Comparison of ENCODE assay signal across 8 cellular contexts in the genomic region with DNA sequence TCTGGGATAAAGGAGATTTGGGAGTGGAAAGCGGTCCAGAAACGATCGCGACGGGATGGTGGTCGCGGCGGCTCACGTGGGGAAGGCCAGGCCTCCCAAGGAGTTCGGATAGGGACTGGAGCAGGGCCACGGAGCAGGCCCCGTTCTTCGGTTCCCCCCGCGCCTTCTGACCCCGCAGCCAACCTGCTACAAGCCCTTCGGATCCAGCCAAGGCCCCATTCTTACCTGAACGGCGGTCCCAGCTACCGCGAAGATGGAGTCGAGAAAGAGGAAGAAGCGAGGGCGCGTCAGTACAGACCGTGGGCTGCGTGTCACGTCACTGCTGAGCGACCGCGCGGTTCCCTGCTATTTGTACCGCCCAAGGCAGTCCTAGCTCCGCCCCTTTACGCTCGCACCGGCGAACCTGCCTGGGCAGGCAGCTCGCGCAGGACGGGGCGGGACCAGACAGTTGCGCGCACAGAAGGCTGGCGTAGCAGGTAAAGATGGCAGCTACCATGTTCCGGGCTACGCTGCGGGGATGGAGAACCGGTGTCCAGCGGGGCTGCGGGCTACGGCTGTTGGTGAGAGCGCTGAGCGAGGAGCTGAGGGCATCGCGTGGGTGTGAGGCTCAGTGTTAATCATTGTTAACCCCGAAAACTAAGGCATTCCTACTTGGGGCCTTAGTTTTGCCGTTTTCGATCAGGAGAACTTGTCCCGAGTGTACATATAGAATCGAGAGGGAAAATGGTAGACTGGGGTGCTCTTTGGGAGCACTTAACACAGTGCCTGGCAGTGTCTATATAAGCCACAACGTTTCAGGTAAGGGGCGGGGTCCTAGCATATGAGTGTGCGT. TPM values are rescaled to one million over a fixed set of nuclear protein-coding genes. Genes with fewer than 3 reads are reported as not detected.
DNase-seq lines count a peak whose midpoint lies in the region; ATAC-seq and TF ChIP-seq lines count a peak whose summit lies in the region.

Gene FAU, minus strand, starts transcription at position 270 of the 832 bp plus-strand sequence. CDS start 321 bp downstream, outside the sequence.
Gene MRPL49, plus strand, starts transcription at position 457 of the 832 bp plus-strand sequence. Its CDS starts 26 bp downstream, at position 483.

- DNase-seq in NCI-H1417 (lab: John Stamatoyannopoulos, UW) (peak; percentile 98 to 99 (median 98)), SW 1271 (lab: John Stamatoyannopoulos, UW) (peak; percentile 86 to 96), Right ventricle myocardium inferior (ENCODE audit: missing footprints) (peak; percentile 100), tibial nerve (ENCODE audit: low spot score in 2 of 2) (peak; percentile 95)
- DNase-seq in activated naive CD8-positive, alpha-beta T cell treated with anti-CD3 and anti-CD28 coated beads, Interleukin-2, amount 50 U/mL, for 16 hours (ENCODE audit: low read depth, low spot score): peak; percentile 99

- TF ChIP-seq POLR2A in GM10847 (IDR thresholded peaks at IDR 0.05; ENCODE audit: extremely low read depth, insufficient read length): peak; percentile 84
- peak; percentile 61 to 92 for TF ChIP-seq POLR2A in tibial nerve (IDR thresholded peaks at IDR 0.05)

- intact Hi-C loops in Right ventricle myocardium inferior (cut with DNase I): no loop called here

- peak; percentile 72 for ATAC-seq in HG02678 (IDR thresholded peaks at IDR 0.05; ENCODE audit: unreplicated experiment)
- peak; percentile 93 for ATAC-seq in Right ventricle myocardium inferior

- no peak for TF ChIP-seq CTCF in parathyroid adenoma (IDR thresholded peaks at IDR 0.05)
- TF ChIP-seq CTCF in tibial nerve (IDR thresholded peaks at IDR 0.05): peak in 1 of 5 experiments; percentile 27

- no peaks in the 10 kb centered on the region for H3K36me3 ChIP-seq in parathyroid adenoma (ENCODE audit: control insufficient read depth, insufficient read depth, low read length)
- H3K36me3 ChIP-seq in tibial nerve: peaks cover 0 to 61% (median 25%) of the 10 kb centered on the region in 3 donors

- peaks cover 9% of the 10 kb centered on the region for H3K79me2 ChIP-seq in parathyroid adenoma

- no peaks in the 10 kb centered on the region for H3K27me3 ChIP-seq in parathyroid adenoma (ENCODE audit: control insufficient read depth, insufficient read depth, low read length)
- no peaks in the 10 kb centered on the region for H3K27me3 ChIP-seq in tibial nerve

- H3K4me3 ChIP-seq in parathyroid adenoma (ENCODE audit: low read depth, low read length) (peak within 1 kb of the TSS; percentile 88), tibial nerve (peak within 1 kb of the TSS; percentile 65 to 92 (median 87))

- 0% methylated on average over 41 to 55 of the region's 64 CpGs for WGBS in tibial nerve, 2 donors

- peak within 1 kb of the TSS; percentile 91 for H3K27ac ChIP-seq in parathyroid adenoma
- H3K27ac ChIP-seq in tibial nerve: peak within 1 kb of the TSS; percentile 81 to 98 (median 92)

- H3K9me3 ChIP-seq in parathyroid adenoma (ENCODE audit: control insufficient read depth, low read length) (no peaks in the 10 kb centered on the region), tibial nerve (no peaks in the 10 kb centered on the region)

- peak; percentile 77 to 98 for TF ChIP-seq EP300 in tibial nerve (IDR thresholded peaks at IDR 0.05)

- H2AFZ ChIP-seq in parathyroid adenoma: peak within 1 kb of the TSS; percentile 80

- H3K4me2 ChIP-seq in parathyroid adenoma (ENCODE audit: low read length): peak within 1 kb of the TSS; percentile 84

- H3K4me1 ChIP-seq in parathyroid adenoma: peaks cover 3% of the 10 kb centered on the region
- H3K4me1 ChIP-seq in tibial nerve: peaks cover 0 to 45% (median 11%) of the 10 kb centered on the region in 4 donors

- peak within 1 kb of the TSS; percentile 76 for H3K9ac ChIP-seq in parathyroid adenoma

RNA-seq across cellular contexts. Expression of gene FAU, which starts in this region (rescaled TPM):
- total RNA-seq in Right ventricle myocardium inferior: 714 TPM
- 1,000 to 10,000 TPM; 1,078 to 1,548 (median 1,229) TPM for total RNA-seq in tibial nerve

RNA-seq across cellular contexts. Expression of gene MRPL49, which starts in this region (rescaled TPM):
- 35.8 TPM for total RNA-seq in Right ventricle myocardium inferior
- 10 to 100 TPM; 48.8 to 55.9 (median 54.2) TPM for total RNA-seq in tibial nerve

Comparison
In these comparisons a context has a peak if more than half of its experiments do, and no peak if none do; other contexts are left out.
1. Peak in every context shown above with its lines: DNase-seq, ATAC-seq, H3K4me3 ChIP-seq and H3K27ac ChIP-seq.